ENCODE assay signal across 21 cellular contexts in genomic region chr7:134770676-134771075, GRCh38. TPM values are rescaled to one million over a fixed set of nuclear protein-coding genes. Genes with fewer than 3 reads are reported as not detected.
DNase-seq lines count a peak whose midpoint lies in the region; ATAC-seq, FAIRE-seq and TF ChIP-seq lines count a peak whose summit lies in the region.
"Had no signal": no experiment of that assay in that cellular context is flagged by ENCODE, and none has a peak within 500 bp of the region (broad histone marks: within the 10 kb centered on the region; RNA-seq: fewer than 3 reads in every experiment).

No MANE protein-coding gene starts in this region.

- no peaks in the 10 kb centered on the region for H3K36me3 ChIP-seq in BLaER1 treated with 17β-estradiol and CSF1 and Interleukin-3, amounts not matched to agents 10 nM and 100 nM
- no peaks in the 10 kb centered on the region for H3K36me3 ChIP-seq in keratinocyte (ENCODE audit: control insufficient read depth in 2 of 2, extremely low read depth in 1 of 2, insufficient read depth in 2 of 2, low read length in 2 of 2)

- peak overlapping the region; percentile 63 to 97 (median 72) for H3K4me2 ChIP-seq in BLaER1 treated with 17β-estradiol and CSF1 and Interleukin-3, amounts not matched to agents 10 nM and 100 nM
- no peak overlapping the region for H3K4me2 ChIP-seq in keratinocyte (ENCODE audit: control insufficient read depth, extremely low read depth, insufficient read depth, low read depth, low read length)
- H3K4me2 ChIP-seq: A549 had no signal

- H3K36me3 Mint-ChIP-seq in T-helper 17 cell (ENCODE audit: low read depth) = peaks cover 3% of the 10 kb centered on the region
- H3K36me3 Mint-ChIP-seq: CD4-positive, CD25-positive, alpha-beta regulatory T cell had no signal

- peak overlapping the region in 2 of 10 experiments; percentile 2 to 15; a peak in 1 of 20 replicates for H3K4me3 ChIP-seq in BLaER1 treated with 17β-estradiol and CSF1 and Interleukin-3, amounts not matched to agents 10 nM and 100 nM
- H3K4me3 ChIP-seq in keratinocyte (ENCODE audit: control insufficient read depth in 2 of 3, extremely low read depth in 1 of 3, insufficient read depth in 2 of 3, low read depth in 1 of 3, low read length in 3 of 3) = no peak overlapping the region
- H3K4me3 ChIP-seq: A549, GM23248 had no signal

- peak overlapping the region in 4 of 11 experiments; percentile 23 to 38 (median 36); a peak in 1 of 22 replicates for H3K9ac ChIP-seq in BLaER1 treated with 17β-estradiol and CSF1 and Interleukin-3, amounts not matched to agents 10 nM and 100 nM
- no peak overlapping the region for H3K9ac ChIP-seq in keratinocyte (ENCODE audit: control insufficient read depth, extremely low read depth, insufficient read depth, low read length)
- H3K9ac ChIP-seq: GM23248 had no signal

- H3K79me2 ChIP-seq in keratinocyte (ENCODE audit: control insufficient read depth, insufficient read depth, low read length) = no peaks in the 10 kb centered on the region

- peaks cover 12% of the 10 kb centered on the region for H3K27me3 Mint-ChIP-seq in T-helper 17 cell
- H3K27me3 Mint-ChIP-seq: CD4-positive, CD25-positive, alpha-beta regulatory T cell had no signal

- DNase-seq in KBM-7 (peak; percentile 7), OCI-M1 (lab: John Stamatoyannopoulos, UW) (peak; percentile 1), keratinocyte (ENCODE audit: low read depth, low spot score) (no peak), Ammon's horn (ENCODE audit: low spot score) (no peak), T-helper 17 cell (no peak)
- DNase-seq: Caco-2; CD4-positive, CD25-positive, alpha-beta regulatory T cell; DMS153; GM23248; NCI-H1105; NCI-H1694 treated with DMSO at 0.1 percent for 48 hours; NCI-H2107; NCI-H2227 treated with DMSO at 0.1 percent for 48 hours; NCI-H524 treated with DMSO at 0.1 percent for 48 hours; SHP77 had no signal

- no peak for FAIRE-seq in keratinocyte (lab: Jason Lieb, UNC)
- FAIRE-seq: A549, RCC 7860 had no signal

- peak overlapping the region; percentile 64 for H2AFZ ChIP-seq in keratinocyte (ENCODE audit: control insufficient read depth, low read length)
- H2AFZ ChIP-seq: GM23248 had no signal

- dilution Hi-C loops in keratinocyte (cut with MboI; ENCODE audit: extremely low pct_ligation_motif_present, low sequenced_read_pairs) = no loop called here

- H3K27me3 ChIP-seq in BLaER1 treated with 17β-estradiol and CSF1 and Interleukin-3, amounts not matched to agents 10 nM and 100 nM = no peaks in the 10 kb centered on the region; a peak in 1 of 22 replicates
- H3K27me3 ChIP-seq in keratinocyte (ENCODE audit: control insufficient read depth, extremely low read depth, insufficient read depth, low read length) = no peaks in the 10 kb centered on the region

- no peak overlapping the region for H3K27ac Mint-ChIP-seq in T-helper 17 cell
- H3K27ac Mint-ChIP-seq: CD4-positive, CD25-positive, alpha-beta regulatory T cell had no signal

- H3K9me1 ChIP-seq in keratinocyte (ENCODE audit: control insufficient read depth, extremely low read depth, insufficient read depth, low read length) = no peaks in the 10 kb centered on the region

- H4K20me1 ChIP-seq in BLaER1 treated with 17β-estradiol and CSF1 and Interleukin-3, amounts not matched to agents 10 nM and 100 nM = no peaks in the 10 kb centered on the region
- no peaks in the 10 kb centered on the region for H4K20me1 ChIP-seq in keratinocyte (ENCODE audit: control insufficient read depth, extremely low read depth, insufficient read depth, low read length)

- H3K4me1 ChIP-seq in BLaER1 treated with 17β-estradiol and CSF1 and Interleukin-3, amounts not matched to agents 10 nM and 100 nM = peaks cover 43 to 72% (median 63%) of the 10 kb centered on the region in 10 experiments
- H3K4me1 ChIP-seq in keratinocyte (ENCODE audit: control insufficient read depth, extremely low read depth, insufficient read depth, low read length) = peaks cover 16% of the 10 kb centered on the region

- ATAC-seq in GM18870 (IDR thresholded peaks at IDR 0.05; ENCODE audit: unreplicated experiment) (no peak), T-helper 17 cell (no peak), HG02884 (IDR thresholded peaks at IDR 0.05; ENCODE audit: unreplicated experiment) (no peak)
- ATAC-seq: SK-N-SH treated with all-trans-retinoic acid at 6 μM for 48 hours had no signal

- H3K4me1 Mint-ChIP-seq in T-helper 17 cell = peaks cover 3% of the 10 kb centered on the region
- H3K4me1 Mint-ChIP-seq: CD4-positive, CD25-positive, alpha-beta regulatory T cell had no signal

- no peak overlapping the region for H3K4me3 Mint-ChIP-seq in T-helper 17 cell
- H3K4me3 Mint-ChIP-seq: CD4-positive, CD25-positive, alpha-beta regulatory T cell had no signal

- in situ Hi-C loops in KBM-7 (cut with MboI; ENCODE audit: low pct_unique_long_range_greater_than_20kb, low sequenced_read_pairs) = no loop called here

- no peak for TF ChIP-seq CTCF in keratinocyte (optimal IDR thresholded peaks at IDR 0.05 in 1 of 3, IDR thresholded peaks at IDR 0.05 in 1 of 3, conservative IDR thresholded peaks at IDR 0.05 in 1 of 3; ENCODE audit: extremely low read depth in 1 of 3, insufficient read depth in 2 of 3, low read length in 3 of 3)

- H3K9me3 ChIP-seq in BLaER1 treated with 17β-estradiol and CSF1 and Interleukin-3, amounts not matched to agents 10 nM and 100 nM (replicated peaks in 1 of 11) = peaks cover 0 to 11% (median 3%) of the 10 kb centered on the region in 11 experiments; a peak in 10 of 22 replicates
- H3K9me3 ChIP-seq in keratinocyte (ENCODE audit: control insufficient read depth, low read depth, low read length) (no peaks in the 10 kb centered on the region), T-helper 17 cell (ENCODE audit: control insufficient read depth, low read length, poor library complexity, severe bottlenecking) (no peaks in the 10 kb centered on the region)
- H3K9me3 ChIP-seq: A549, Caco-2 had no signal

- H3K27ac ChIP-seq in BLaER1 treated with 17β-estradiol and CSF1 and Interleukin-3, amounts not matched to agents 10 nM and 100 nM = peak overlapping the region in 8 of 11 experiments; percentile 2 to 98 (median 71); a peak in 13 of 22 replicates
- H3K27ac ChIP-seq in keratinocyte (ENCODE audit: control insufficient read depth, insufficient read depth, low read length) = no peak overlapping the region
- H3K27ac ChIP-seq: GM23248 had no signal

RNA-seq across cellular contexts. Expression of gene CALD1, which starts 8.8 kb away (rescaled TPM):
- polyA plus RNA-seq in keratinocyte = 169 to 229 TPM (median 198 TPM) in 3 replicates
- polyA plus RNA-seq in keratinocyte (2011; ENCODE audit: low read depth) = 135 TPM
- polyA plus RNA-seq in keratinocyte (2011; cell fraction: cytosol; rRNA removed) = 175 and 262 TPM in 2 replicates
- 308 and 349 TPM in 2 replicates for polyA plus RNA-seq in keratinocyte (2011; cell fraction: nucleus; rRNA removed)
- 55.2 and 198 TPM in 2 replicates for polyA plus RNA-seq in keratinocyte (2012; ENCODE audit: low replicate concordance)
- polyA minus RNA-seq in keratinocyte = 79.3 to 202 TPM (median 169 TPM) in 3 replicates
- 127 TPM for polyA minus RNA-seq in keratinocyte (2011; cell fraction: cytosol; rRNA and poly(A)+ RNA removed)
- 125 and 268 TPM in 2 replicates for polyA minus RNA-seq in keratinocyte (2011; cell fraction: nucleus; rRNA and poly(A)+ RNA removed)
- 1 to 10 TPM in 1 of 2 donors, under 1 TPM in 1; 0.62 to 9.2 TPM for total RNA-seq in T-helper 17 cell

Comparison
In these comparisons a context has a peak if more than half of its experiments do, and no peak if none do; other contexts are left out.
1. DNase-seq: peak in KBM-7 (single experiment) and OCI-M1 (single experiment); none in keratinocyte (single experiment), Ammon's horn (single experiment) and T-helper 17 cell (0 of 3).